ENCODE assay signal across 17 cellular contexts in genomic region chr6:80640176-80640575, GRCh38.
DNase-seq lines count a peak whose midpoint lies in the region; ATAC-seq and TF ChIP-seq lines count a peak whose summit lies in the region.
"Had no signal": no experiment of that assay in that cellular context is flagged by ENCODE, and none has a peak within 500 bp of the region (broad histone marks: within the 10 kb centered on the region; RNA-seq: fewer than 3 reads in every experiment).

No MANE protein-coding gene starts in this region.

- no peak overlapping the region for H3K4me3 Mint-ChIP-seq in HFFc6

- H3K9me3 Mint-ChIP-seq in HFFc6, result peaks cover 6% of the 10 kb centered on the region

- no peak overlapping the region for H2BK5ac ChIP-seq in mesenchymal stem cell (ENCODE audit: low read depth, low read length, poor library complexity, severe bottlenecking)

- H2BK12ac ChIP-seq in mesenchymal stem cell (ENCODE audit: low read length in 2 of 2), result no peak overlapping the region

- H2BK120ac ChIP-seq in mesenchymal stem cell (ENCODE audit: low read depth, low read length), result no peak overlapping the region

- no peak overlapping the region for H4K8ac ChIP-seq in mesenchymal stem cell (ENCODE audit: low read length)

- H3K27ac ChIP-seq in SJSA1 (peak overlapping the region; percentile 83), mesenchymal stem cell (ENCODE audit: low read length, poor library complexity, severe bottlenecking) (no peak overlapping the region)
- H3K27ac ChIP-seq: RWPE1 had no signal

- H3K27me3 ChIP-seq in SJSA1 (replicated peaks) (no peaks in the 10 kb centered on the region), mesenchymal stem cell (ENCODE audit: control insufficient read depth in 1 of 2, insufficient read depth in 1 of 2, low read length in 2 of 2) (no peaks in the 10 kb centered on the region)
- H3K27me3 ChIP-seq: MG63 had no signal

- no peaks in the 10 kb centered on the region for H3K79me1 ChIP-seq in mesenchymal stem cell (replicated peaks; ENCODE audit: low read length, poor library complexity, severe bottlenecking)

- H3K23ac ChIP-seq in mesenchymal stem cell (ENCODE audit: low read length in 2 of 2), result no peak overlapping the region

- H3K9me3 ChIP-seq in SJSA1 (replicated peaks) (peaks cover 4% of the 10 kb centered on the region; the same call in 1 of the 2 replicates), mesenchymal stem cell (ENCODE audit: control insufficient read depth, low read length) (peaks cover 4% of the 10 kb centered on the region)
- H3K9me3 ChIP-seq: Caco-2 had no signal

- H2AFZ ChIP-seq in mesenchymal stem cell (ENCODE audit: low read depth, low read length), result no peak overlapping the region

- peaks cover 75% of the 10 kb centered on the region for H3K4me1 Mint-ChIP-seq in HFFc6 (ENCODE audit: low read depth)

- H3K36me3 Mint-ChIP-seq in HFFc6 (ENCODE audit: low read depth), result peaks cover 13% of the 10 kb centered on the region

- peaks cover 38% of the 10 kb centered on the region for H3K4me1 ChIP-seq in SJSA1 (replicated peaks)
- no peaks in the 10 kb centered on the region for H3K4me1 ChIP-seq in mesenchymal stem cell (ENCODE audit: control insufficient read depth, insufficient read depth, low read depth, low read length)

- no peak overlapping the region for H4K91ac ChIP-seq in mesenchymal stem cell (ENCODE audit: low read length)

- H3K4me3 ChIP-seq in AG10803 (ENCODE audit: low read length) (no peak overlapping the region), SJSA1 (no peak overlapping the region), mesenchymal stem cell (ENCODE audit: insufficient read depth in 1 of 2, low read depth in 1 of 2, low read length in 2 of 2) (no peak overlapping the region)
- H3K4me3 ChIP-seq: MG63 had no signal

- H3K4me2 ChIP-seq in mesenchymal stem cell (ENCODE audit: low read length, poor library complexity, severe bottlenecking), result no peak overlapping the region

- no peak overlapping the region for H2AK5ac ChIP-seq in mesenchymal stem cell (ENCODE audit: low read length, severe bottlenecking)

- H3K27ac Mint-ChIP-seq in HFFc6, result peak overlapping the region; percentile 99

- no peak overlapping the region for H3K4ac ChIP-seq in mesenchymal stem cell (ENCODE audit: low read depth in 1 of 2, low read length in 2 of 2)

- H3K27me3 Mint-ChIP-seq in HFFc6 (ENCODE audit: insufficient read depth), result no peaks in the 10 kb centered on the region

- no peak overlapping the region for H3K9ac ChIP-seq in mesenchymal stem cell (ENCODE audit: low read length)

- H3K36me3 ChIP-seq in SJSA1 (no peaks in the 10 kb centered on the region), mesenchymal stem cell (ENCODE audit: control insufficient read depth in 1 of 2, insufficient read depth in 2 of 2, low read depth in 1 of 2, low read length in 2 of 2) (no peaks in the 10 kb centered on the region)
- H3K36me3 ChIP-seq: MG63 had no signal

- no peak overlapping the region for H3K14ac ChIP-seq in mesenchymal stem cell (ENCODE audit: low read length in 2 of 2)

- TF ChIP-seq CTCF in AG10803 (conservative IDR thresholded peaks at IDR 0.05; ENCODE audit: low read length) (no peak), HFFc6 (IDR thresholded peaks at IDR 0.05) (no peak), GM20000 (IDR thresholded peaks at IDR 0.05; ENCODE audit: extremely low read depth, missing control alignments) (no peak)

- WGBS in mesenchymal stem cell, result no CpG with 5 or more reads among the region's 1 CpG

- DNase-seq in AG10803 (ENCODE audit: low read depth) (peak; percentile 55), HFFc6 (no peak), SJSA1 (ENCODE audit: low read depth in 1 of 2, low spot score in 2 of 2) (no peak), mesenchymal stem cell (peak; percentile 58), GM20000 (ENCODE audit: low spot score) (no peak), NCI-H69 (lab: John Stamatoyannopoulos, UW) (no peak)
- DNase-seq: AML-193, Caco-2, HCEC 1CT, KBM-7, MG63, NCI-H1092 treated with DMSO at 0.1 percent for 48 hours, NCI-H226, OCI-M1 had no signal

- no peak overlapping the region for H3K18ac ChIP-seq in mesenchymal stem cell (ENCODE audit: low read depth in 1 of 2, low read length in 2 of 2)

- ATAC-seq in HG03095 (IDR thresholded peaks at IDR 0.05; ENCODE audit: unreplicated experiment) (no peak), HG03196 (IDR thresholded peaks at IDR 0.05; ENCODE audit: unreplicated experiment) (no peak)

- H2BK15ac ChIP-seq in mesenchymal stem cell (ENCODE audit: low read depth, poor library complexity, severe bottlenecking), result no peak overlapping the region

Comparison
In these comparisons a context has a peak if more than half of its experiments do, and no peak if none do; other contexts are left out.
1. DNase-seq: peak in AG10803 (single experiment) and mesenchymal stem cell (single experiment); none in HFFc6 (single experiment), SJSA1 (0 of 2), GM20000 (single experiment) and NCI-H69 (single experiment).